1 cellular context compared by ENCODE assay signal in genomic region chr20:62367483-62368302, GRCh38.
TF ChIP-seq lines count a peak whose summit lies in the region.

No MANE protein-coding gene starts in this region.

TF ChIP-seq in HepG2, 621 proteins besides CTCF, POLR2A, EP300 and RAD21 (continued from another document and continues in another):
- TF ChIP-seq ZBED4 (CRISPR knock-in tag; IDR thresholded peaks at IDR 0.05; ENCODE audit: borderline replicate concordance): peak; percentile 21; the same call in 1 of the 2 replicates
- no peak for TF ChIP-seq TCF7L2 (IDR thresholded peaks at IDR 0.05; ENCODE audit: low read depth, low read length)
- TF ChIP-seq ATF2 (CRISPR knock-in tag; IDR thresholded peaks at IDR 0.05): no peak; the same call in 1 of the 2 replicates
- peak; percentile 65; the same call in 1 of the 2 replicates for TF ChIP-seq MEF2D (CRISPR knock-in tag; IDR thresholded peaks at IDR 0.05)
- TF ChIP-seq ZNF343 (CRISPR knock-in tag; IDR thresholded peaks at IDR 0.05): peak; percentile 85
- TF ChIP-seq CENPBD1 (CRISPR knock-in tag; IDR thresholded peaks at IDR 0.05; ENCODE audit: borderline replicate concordance, low read depth): no peak
- no peak for TF ChIP-seq GTF2F1 (IDR thresholded peaks at IDR 0.05; ENCODE audit: low read length)
- peak; percentile 79 for TF ChIP-seq ARNTL (CRISPR knock-in tag; IDR thresholded peaks at IDR 0.05)
- peak; percentile 64 for TF ChIP-seq TAF1 (CRISPR knock-in tag; IDR thresholded peaks at IDR 0.05)
- peak; percentile 69 for TF ChIP-seq ZNF777 (CRISPR knock-in tag; IDR thresholded peaks at IDR 0.05)
- peak; percentile 75; the same call in 1 of the 2 replicates for TF ChIP-seq NKX3-1 (CRISPR knock-in tag; IDR thresholded peaks at IDR 0.05)
- TF ChIP-seq ZNF703 (CRISPR knock-in tag; IDR thresholded peaks at IDR 0.05; ENCODE audit: borderline replicate concordance): peak; percentile 98
- no peak for TF ChIP-seq DRAP1 (CRISPR knock-in tag; IDR thresholded peaks at IDR 0.05)
- TF ChIP-seq WIZ (CRISPR knock-in tag; IDR thresholded peaks at IDR 0.05): peak; percentile 93
- TF ChIP-seq GATAD1 (CRISPR knock-in tag; IDR thresholded peaks at IDR 0.05): peak; percentile 67
- TF ChIP-seq ZNF614 (CRISPR knock-in tag; IDR thresholded peaks at IDR 0.05; ENCODE audit: borderline replicate concordance): no peak; the same call in 1 of the 2 replicates
- no peak for TF ChIP-seq HMG20A (CRISPR knock-in tag; IDR thresholded peaks at IDR 0.05; ENCODE audit: borderline replicate concordance)
- no peak; the same call in 1 of the 2 replicates for TF ChIP-seq KDM6A (CRISPR knock-in tag; IDR thresholded peaks at IDR 0.05; ENCODE audit: low read depth)
- TF ChIP-seq, protein P1, sequence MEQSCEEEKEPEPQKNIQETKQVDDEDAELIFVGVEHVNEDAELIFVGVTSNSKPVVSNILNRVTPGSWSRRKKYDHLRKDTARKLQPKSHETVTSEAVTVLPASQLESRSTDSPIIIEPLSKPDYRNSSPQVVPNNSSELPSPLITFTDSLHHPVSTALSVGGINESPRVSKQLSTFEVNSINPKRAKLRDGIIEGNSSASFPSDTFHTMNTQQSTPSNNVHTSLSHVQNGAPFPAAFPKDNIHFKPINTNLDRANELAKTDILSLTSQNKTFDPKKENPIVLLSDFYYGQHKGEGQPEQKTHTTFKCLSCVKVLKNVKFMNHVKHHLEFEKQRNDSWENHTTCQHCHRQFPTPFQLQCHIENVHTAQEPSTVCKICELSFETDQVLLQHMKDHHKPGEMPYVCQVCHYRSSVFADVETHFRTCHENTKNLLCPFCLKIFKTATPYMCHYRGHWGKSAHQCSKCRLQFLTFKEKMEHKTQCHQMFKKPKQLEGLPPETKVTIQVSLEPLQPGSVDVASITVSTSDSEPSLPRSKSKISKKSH (CRISPR knock-in tag; IDR thresholded peaks at IDR 0.05; ENCODE audit: borderline replicate concordance): peak; percentile 84
- no peak for TF ChIP-seq KLF9 (CRISPR knock-in tag; IDR thresholded peaks at IDR 0.05; ENCODE audit: low read depth)
- TF ChIP-seq ZSCAN22 (CRISPR knock-in tag; IDR thresholded peaks at IDR 0.05): peak; percentile 75; the same call in 1 of the 2 replicates
- TF ChIP-seq ZNF678 (CRISPR knock-in tag; IDR thresholded peaks at IDR 0.05): peak; percentile 92
- TF ChIP-seq, protein P2, sequence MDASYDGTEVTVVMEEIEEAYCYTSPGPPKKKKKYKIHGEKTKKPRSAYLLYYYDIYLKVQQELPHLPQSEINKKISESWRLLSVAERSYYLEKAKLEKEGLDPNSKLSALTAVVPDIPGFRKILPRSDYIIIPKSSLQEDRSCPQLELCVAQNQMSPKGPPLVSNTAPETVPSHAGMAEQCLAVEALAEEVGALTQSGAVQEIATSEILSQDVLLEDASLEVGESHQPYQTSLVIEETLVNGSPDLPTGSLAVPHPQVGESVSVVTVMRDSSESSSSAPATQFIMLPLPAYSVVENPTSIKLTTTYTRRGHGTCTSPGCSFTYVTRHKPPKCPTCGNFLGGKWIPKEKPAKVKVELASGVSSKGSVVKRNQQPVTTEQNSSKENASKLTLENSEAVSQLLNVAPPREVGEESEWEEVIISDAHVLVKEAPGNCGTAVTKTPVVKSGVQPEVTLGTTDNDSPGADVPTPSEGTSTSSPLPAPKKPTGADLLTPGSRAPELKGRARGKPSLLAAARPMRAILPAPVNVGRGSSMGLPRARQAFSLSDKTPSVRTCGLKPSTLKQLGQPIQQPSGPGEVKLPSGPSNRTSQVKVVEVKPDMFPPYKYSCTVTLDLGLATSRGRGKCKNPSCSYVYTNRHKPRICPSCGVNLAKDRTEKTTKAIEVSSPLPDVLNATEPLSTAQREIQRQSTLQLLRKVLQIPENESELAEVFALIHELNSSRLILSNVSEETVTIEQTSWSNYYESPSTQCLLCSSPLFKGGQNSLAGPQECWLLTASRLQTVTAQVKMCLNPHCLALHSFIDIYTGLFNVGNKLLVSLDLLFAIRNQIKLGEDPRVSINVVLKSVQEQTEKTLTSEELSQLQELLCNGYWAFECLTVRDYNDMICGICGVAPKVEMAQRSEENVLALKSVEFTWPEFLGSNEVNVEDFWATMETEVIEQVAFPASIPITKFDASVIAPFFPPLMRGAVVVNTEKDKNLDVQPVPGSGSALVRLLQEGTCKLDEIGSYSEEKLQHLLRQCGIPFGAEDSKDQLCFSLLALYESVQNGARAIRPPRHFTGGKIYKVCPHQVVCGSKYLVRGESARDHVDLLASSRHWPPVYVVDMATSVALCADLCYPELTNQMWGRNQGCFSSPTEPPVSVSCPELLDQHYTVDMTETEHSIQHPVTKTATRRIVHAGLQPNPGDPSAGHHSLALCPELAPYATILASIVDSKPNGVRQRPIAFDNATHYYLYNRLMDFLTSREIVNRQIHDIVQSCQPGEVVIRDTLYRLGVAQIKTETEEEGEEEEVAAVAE (CRISPR knock-in tag; IDR thresholded peaks at IDR 0.05; ENCODE audit: borderline replicate concordance): 0 out of 2 replicates have a peak, but pooled peaks have one; percentile 68
- TF ChIP-seq RFX1 (IDR thresholded peaks at IDR 0.05): no peak
- peak; percentile 39; the same call in 1 of the 2 replicates for TF ChIP-seq ZNF790 (CRISPR knock-in tag; IDR thresholded peaks at IDR 0.05; ENCODE audit: borderline replicate concordance)
- no peak for TF ChIP-seq STAG1 (CRISPR knock-in tag; IDR thresholded peaks at IDR 0.05)
- TF ChIP-seq ZFP82 (CRISPR knock-in tag; IDR thresholded peaks at IDR 0.05; ENCODE audit: borderline replicate concordance): peak; percentile 84
- TF ChIP-seq MIER3 (CRISPR knock-in tag; IDR thresholded peaks at IDR 0.05; ENCODE audit: borderline replicate concordance): no peak
- no peak for TF ChIP-seq SUZ12 (IDR thresholded peaks at IDR 0.05; ENCODE audit: low read depth, low read length)
- TF ChIP-seq AHR (CRISPR knock-in tag; IDR thresholded peaks at IDR 0.05): peak; percentile 82; the same call in 1 of the 2 replicates
- peak; percentile 94 for TF ChIP-seq UBTF (CRISPR knock-in tag; IDR thresholded peaks at IDR 0.05)
- no peak for TF ChIP-seq HNF1B (CRISPR knock-in tag; IDR thresholded peaks at IDR 0.05)
- peak; percentile 99 for TF ChIP-seq ZNF687 (CRISPR knock-in tag; IDR thresholded peaks at IDR 0.05)
- no peak; the same call in 1 of the 2 replicates for TF ChIP-seq ZFP41 (CRISPR knock-in tag; IDR thresholded peaks at IDR 0.05; ENCODE audit: borderline replicate concordance)
- TF ChIP-seq DBP (CRISPR knock-in tag; IDR thresholded peaks at IDR 0.05; ENCODE audit: not compliant biosample characterization): peak; percentile 52
- TF ChIP-seq ZNF451 (CRISPR knock-in tag; IDR thresholded peaks at IDR 0.05): peak; percentile 34
- TF ChIP-seq HMGA1 (CRISPR knock-in tag; conservative IDR thresholded peaks at IDR 0.05): no peak
- peak; percentile 5 for TF ChIP-seq ZNF883 (CRISPR knock-in tag; IDR thresholded peaks at IDR 0.05; ENCODE audit: not compliant biosample characterization)
- TF ChIP-seq SETDB1 (CRISPR knock-in tag; IDR thresholded peaks at IDR 0.05; ENCODE audit: borderline replicate concordance): no peak
